In genomic region chr1:154937988-154938386, GRCh38 we compare ENCODE assay signal across 10 cellular contexts. TPM values are rescaled to one million over a fixed set of nuclear protein-coding genes. Genes with fewer than 3 reads are reported as not detected.
DNase-seq lines count a peak whose midpoint lies in the region; ATAC-seq, FAIRE-seq and TF ChIP-seq lines count a peak whose summit lies in the region.
"Had no signal": no experiment of that assay in that cellular context is flagged by ENCODE, and none has a peak within 500 bp of the region (broad histone marks: within the 10 kb centered on the region; RNA-seq: fewer than 3 reads in every experiment).

No MANE protein-coding gene starts in this region.

- no peak for FAIRE-seq in astrocyte (lab: Jason Lieb, UNC)

- H3K9ac ChIP-seq in astrocyte (ENCODE audit: low read length), result peak overlapping the region; percentile 97

- H3K4me1 Mint-ChIP-seq in activated naive CD4-positive, alpha-beta T cell treated with anti-CD3 and anti-CD28 coated beads for 36 hours (ENCODE audit: low read depth), result peaks cover 61% of the 10 kb centered on the region
- peaks cover 28% of the 10 kb centered on the region for H3K4me1 Mint-ChIP-seq in astrocyte (ENCODE audit: low read depth, unreplicated experiment)

- WGBS in lung, 2 donors, result 76 to 86% methylated on average over 8 of the region's 8 CpGs
- WGBS in transverse colon (ENCODE audit: low coverage in 1 of 2), 2 donors, result 72 to 85% methylated on average over 7 to 8 of the region's 8 CpGs

- no peak for TF ChIP-seq EP300 in transverse colon (IDR thresholded peaks at IDR 0.05; ENCODE audit: low read depth)

- intact Hi-C loops in activated naive CD4-positive, alpha-beta T cell treated with anti-CD3 and anti-CD28 coated beads for 36 hours (cut with micrococcal nuclease), result loop anchor here (5.0 kb wide), 3 partner anchors 199 to 611 kb away; partner anchors contain the start of genes ATP8B2 and SLC50A1
- intact Hi-C loops in transverse colon (cut with DNase I; ENCODE audit: low total_unique reads), result no loop called here

- no peaks in the 10 kb centered on the region for H3K27me3 Mint-ChIP-seq in activated naive CD4-positive, alpha-beta T cell treated with anti-CD3 and anti-CD28 coated beads for 36 hours (ENCODE audit: low read depth)
- H3K27me3 Mint-ChIP-seq in astrocyte (ENCODE audit: low read depth, unreplicated experiment), result no peaks in the 10 kb centered on the region

- H3K27ac ChIP-seq in astrocyte (ENCODE audit: low read depth, low read length), result peak overlapping the region; percentile 100
- H3K27ac ChIP-seq in lung (ENCODE audit: low read depth in 1 of 2, low read length in 1 of 2), result peak overlapping the region; percentile 86 to 99
- peak overlapping the region; percentile 92 to 97 (median 96) for H3K27ac ChIP-seq in transverse colon

- H3K27me3 ChIP-seq in astrocyte (ENCODE audit: insufficient read depth, low read length) (no peaks in the 10 kb centered on the region), lung (ENCODE audit: control insufficient read depth, insufficient read depth) (no peaks in the 10 kb centered on the region), transverse colon (no peaks in the 10 kb centered on the region)

- peak overlapping the region; percentile 83 for H3K4me3 Mint-ChIP-seq in activated naive CD4-positive, alpha-beta T cell treated with anti-CD3 and anti-CD28 coated beads for 36 hours
- peak overlapping the region; percentile 98 for H3K4me3 Mint-ChIP-seq in astrocyte (ENCODE audit: unreplicated experiment)

- H3K36me3 Mint-ChIP-seq in activated naive CD4-positive, alpha-beta T cell treated with anti-CD3 and anti-CD28 coated beads for 36 hours (ENCODE audit: low read depth), result peaks cover 5% of the 10 kb centered on the region
- peaks cover 2% of the 10 kb centered on the region for H3K36me3 Mint-ChIP-seq in astrocyte (ENCODE audit: low read depth, unreplicated experiment)

- H3K4me1 ChIP-seq in astrocyte (ENCODE audit: insufficient read depth, low read length) (peaks cover 18% of the 10 kb centered on the region), lung (ENCODE audit: control insufficient read depth in 2 of 2, insufficient read depth in 2 of 2, low read length in 2 of 2) (peaks cover 0 to 10% of the 10 kb centered on the region in 2 donors), transverse colon (peaks cover 16 to 40% (median 30%) of the 10 kb centered on the region in 4 donors)

- in situ Hi-C loops in transverse colon (cut with MboI; ENCODE audit: low pct_ligation_motif_present in 1 of 4, low pct_unique_long_range_greater_than_20kb in 1 of 4, low sequenced_read_pairs in 3 of 4), result no loop called here

- TF ChIP-seq POLR2A in transverse colon (IDR thresholded peaks at IDR 0.05), result no peak

- peak overlapping the region; percentile 97 for H3K27ac Mint-ChIP-seq in activated naive CD4-positive, alpha-beta T cell treated with anti-CD3 and anti-CD28 coated beads for 36 hours
- peak overlapping the region; percentile 99 for H3K27ac Mint-ChIP-seq in astrocyte (ENCODE audit: unreplicated experiment)

- peak overlapping the region; percentile 99 for H2AFZ ChIP-seq in astrocyte (ENCODE audit: low read depth, low read length)

- ATAC-seq in lung (ENCODE audit: insufficient read depth, low FRiP score) (no peak), GM19035 (IDR thresholded peaks at IDR 0.05; ENCODE audit: unreplicated experiment) (no peak), GM18511 (IDR thresholded peaks at IDR 0.05; ENCODE audit: unreplicated experiment) (no peak)

- TF ChIP-seq CTCF in astrocyte (IDR thresholded peaks at IDR 0.05; ENCODE audit: insufficient read depth, low read depth, low read length), result no peak
- TF ChIP-seq CTCF in lung (IDR thresholded peaks at IDR 0.05; ENCODE audit: control extremely low read depth, extremely low read depth), result no peak
- TF ChIP-seq CTCF in transverse colon (IDR thresholded peaks at IDR 0.05), result no peak

- no peak for DNase-seq in activated naive CD4-positive, alpha-beta T cell treated with anti-CD3 and anti-CD28 coated beads for 36 hours
- no peak for DNase-seq in activated naive CD4-positive, alpha-beta T cell treated with Interleukin-2 at 50 U/mL for 16 hours
- DNase-seq in astrocyte (ENCODE audit: low read depth), result no peak
- no peak for DNase-seq in lung (ENCODE audit: low spot score)
- no peak for DNase-seq in transverse colon
- no peak for DNase-seq in SHP77 (lab: John Stamatoyannopoulos, UW)
- DNase-seq: activated CD4-positive, CD25-positive, alpha-beta regulatory T cell treated with anti-CD3 and anti-CD28 coated beads, Interleukin-2, amount 50 U/mL, for 72 hours; DMS153 had no signal

- H3K9me3 ChIP-seq in astrocyte (ENCODE audit: insufficient read depth, low read depth, low read length), result no peaks in the 10 kb centered on the region
- H3K9me3 ChIP-seq in lung (ENCODE audit: control insufficient read depth in 2 of 2, insufficient read depth in 1 of 2, low read length in 1 of 2), result no peaks in the 10 kb centered on the region
- H3K9me3 ChIP-seq in transverse colon, result no peaks in the 10 kb centered on the region

- H3K4me2 ChIP-seq in astrocyte (ENCODE audit: low read length), result peak overlapping the region; percentile 89

- CTCF ChIA-PET in activated naive CD4-positive, alpha-beta T cell treated with anti-CD3 and anti-CD28 coated beads for 36 hours (lab: Charles Lee), result interaction anchor here (1.1 to 1.2 kb wide), 2 partner anchors 60 to 81 kb away, joined by 3 read pairs; no protein-coding TSS in a partner anchor

- no peaks in the 10 kb centered on the region for H3K9me3 Mint-ChIP-seq in activated naive CD4-positive, alpha-beta T cell treated with anti-CD3 and anti-CD28 coated beads for 36 hours
- H3K9me3 Mint-ChIP-seq in astrocyte (ENCODE audit: unreplicated experiment), result no peaks in the 10 kb centered on the region

- H4K20me1 ChIP-seq in astrocyte (ENCODE audit: insufficient read depth, low read length), result no peaks in the 10 kb centered on the region

- H3K36me3 ChIP-seq in astrocyte (ENCODE audit: insufficient read depth, low read length) (no peaks in the 10 kb centered on the region), lung (ENCODE audit: control insufficient read depth in 2 of 2, insufficient read depth in 2 of 2, low read length in 2 of 2) (no peaks in the 10 kb centered on the region), transverse colon (no peaks in the 10 kb centered on the region)

- peaks cover 4% of the 10 kb centered on the region for H3K79me2 ChIP-seq in astrocyte (ENCODE audit: insufficient read depth, low read length)

- H3K4me3 ChIP-seq in astrocyte (ENCODE audit: insufficient read depth, low read depth, low read length) (peak overlapping the region; percentile 77), lung (no peak overlapping the region), transverse colon (peak overlapping the region in 2 of 4 donors; percentile 47 to 59)

RNA-seq across cellular contexts. Expression of gene PMVK, which starts 1.5 kb away (rescaled TPM):
- total RNA-seq in activated naive CD4-positive, alpha-beta T cell treated with anti-CD3 and anti-CD28 coated beads for 36 hours, result 10 to 100 TPM; 29.8 to 30.5 TPM
- total RNA-seq in astrocyte (15.5 and 15.6 TPM in 2 replicates), lung (10 to 100 TPM; 18.4 to 48.8 TPM), transverse colon (10 to 100 TPM in 3 of 4 donors, 1 to 10 TPM in 1; 6.0 to 19.9 (median 13.1) TPM)
- 10 to 100 TPM; 39.0 to 47.9 TPM for polyA plus RNA-seq in lung

RNA-seq across cellular contexts. Expression of gene PBXIP1, which starts 17.9 kb away (rescaled TPM):
- total RNA-seq in activated naive CD4-positive, alpha-beta T cell treated with anti-CD3 and anti-CD28 coated beads for 36 hours, result 10 to 100 TPM; 55.3 to 55.5 TPM
- 89.2 and 96.4 TPM in 2 replicates for total RNA-seq in astrocyte
- 100 to 1,000 TPM in 1 of 2 donors, 10 to 100 TPM in 1; 37.3 to 178 TPM for total RNA-seq in lung
- 10 to 100 TPM; 32.8 to 33.2 TPM for polyA plus RNA-seq in lung
- 10 to 100 TPM; 54.1 to 94.1 (median 83.6) TPM for total RNA-seq in transverse colon

RNA-seq across cellular contexts. Expression of gene PYGO2, which starts 23.6 kb away (rescaled TPM):
- 10 to 100 TPM; 35.6 to 36.3 TPM for total RNA-seq in activated naive CD4-positive, alpha-beta T cell treated with anti-CD3 and anti-CD28 coated beads for 36 hours
- total RNA-seq in astrocyte (20.0 and 21.8 TPM in 2 replicates), lung (10 to 100 TPM; 17.9 to 25.2 TPM), transverse colon (10 to 100 TPM; 23.3 to 63.7 (median 29.0) TPM)
- polyA plus RNA-seq in lung, result 10 to 100 TPM; 14.6 to 22.2 TPM

RNA-seq across cellular contexts. Expression of gene SHC1, which starts 32.6 kb away (rescaled TPM):
- 10 to 100 TPM; 35.5 to 40.8 TPM for total RNA-seq in activated naive CD4-positive, alpha-beta T cell treated with anti-CD3 and anti-CD28 coated beads for 36 hours
- total RNA-seq in astrocyte (391 and 397 TPM in 2 replicates), lung (100 to 1,000 TPM in 1 of 2 donors, 10 to 100 TPM in 1; 67.6 to 136 TPM), transverse colon (100 to 1,000 TPM in 2 of 4 donors, 10 to 100 TPM in 2; 71.1 to 149 (median 92.0) TPM)
- 100 to 1,000 TPM in 1 of 2 donors, 10 to 100 TPM in 1; 76.5 to 111 TPM for polyA plus RNA-seq in lung

RNA-seq across cellular contexts. Expression of gene CKS1B, which starts 36.5 kb away (rescaled TPM):
- 100 to 1,000 TPM; 283 to 291 TPM for total RNA-seq in activated naive CD4-positive, alpha-beta T cell treated with anti-CD3 and anti-CD28 coated beads for 36 hours
- 36.5 and 37.9 TPM in 2 replicates for total RNA-seq in astrocyte
- 10 to 100 TPM; 22.3 to 33.6 TPM for total RNA-seq in lung
- polyA plus RNA-seq in lung, result 10 to 100 TPM; 26.9 to 38.2 TPM
- total RNA-seq in transverse colon, result 10 to 100 TPM in 3 of 4 donors, not detected in 1; 28.9 to 41.4 (median 35.2) TPM
